In the genomic region with DNA sequence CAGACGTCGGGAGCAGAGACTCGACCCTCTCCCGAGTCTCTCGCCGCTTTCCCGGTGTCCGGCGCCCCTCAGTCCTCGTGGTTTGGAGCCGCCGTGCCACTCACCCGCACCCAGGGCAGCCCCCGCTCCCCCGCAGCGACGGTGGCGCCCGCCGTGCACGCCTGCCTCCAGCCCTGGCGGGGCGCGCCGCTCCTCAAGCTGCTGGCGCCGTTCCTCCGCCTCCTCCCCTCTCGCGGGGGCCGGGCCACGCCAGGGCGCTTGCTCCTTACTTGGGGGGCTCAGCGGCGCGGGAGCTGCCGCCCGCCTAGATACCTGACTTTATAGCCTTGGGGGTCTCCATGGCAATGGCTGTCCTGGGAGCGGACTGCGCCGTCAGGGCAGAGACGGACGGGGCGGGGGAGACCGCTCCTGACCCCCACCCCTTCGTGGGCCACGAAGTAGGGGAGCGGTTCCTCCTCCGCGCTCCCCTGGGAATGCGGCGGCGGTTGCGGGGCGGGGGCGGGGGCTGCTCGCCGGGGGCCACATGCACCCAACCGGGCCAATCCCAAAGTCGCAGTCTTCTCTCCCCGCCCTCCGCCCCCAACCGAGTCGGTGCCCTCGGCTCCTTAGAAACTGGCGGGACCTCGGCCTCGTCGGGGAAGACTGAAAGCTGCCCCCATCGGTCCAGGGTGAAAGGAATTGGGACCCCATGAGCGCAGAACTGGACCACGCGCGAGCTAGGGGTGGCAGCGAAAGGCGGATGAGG, we compare ENCODE assay signal across 8 cellular contexts. TPM values are rescaled to one million over a fixed set of nuclear protein-coding genes. Genes with fewer than 3 reads are reported as not detected.
DNase-seq lines count a peak whose midpoint lies in the region; ATAC-seq and TF ChIP-seq lines count a peak whose summit lies in the region.

A gene with protein sequence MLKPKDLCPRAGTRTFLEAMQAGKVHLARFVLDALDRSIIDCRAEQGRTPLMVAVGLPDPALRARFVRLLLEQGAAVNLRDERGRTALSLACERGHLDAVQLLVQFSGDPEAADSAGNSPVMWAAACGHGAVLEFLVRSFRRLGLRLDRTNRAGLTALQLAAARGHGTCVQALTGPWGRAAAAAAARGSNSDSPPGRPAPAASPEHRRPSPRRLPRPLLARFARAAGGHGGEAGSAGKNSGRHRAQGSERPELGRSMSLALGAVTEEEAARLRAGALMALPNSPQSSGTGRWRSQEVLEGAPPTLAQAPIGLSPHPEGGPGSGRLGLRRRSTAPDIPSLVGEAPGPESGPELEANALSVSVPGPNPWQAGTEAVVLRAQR (minus strand): TSS at position 195 of the 745 bp plus-strand sequence. CDS start 478 bp downstream, outside the sequence.

- H3K9me3 ChIP-seq in mucosa of descending colon: no peaks in the 10 kb centered on the region
- no peaks in the 10 kb centered on the region for H3K9me3 ChIP-seq in upper lobe of right lung

- H3K36me3 ChIP-seq in mucosa of descending colon (ENCODE audit: low read depth) (no peaks in the 10 kb centered on the region), upper lobe of right lung (no peaks in the 10 kb centered on the region)

- ATAC-seq in GM21529 (IDR thresholded peaks at IDR 0.05; ENCODE audit: unreplicated experiment) (peak; percentile 27), mucosa of descending colon (peak; percentile 41), upper lobe of right lung (peak; percentile 34)

- H3K27ac ChIP-seq in coronary artery: no peak within 1 kb of the TSS
- no peak within 1 kb of the TSS for H3K27ac ChIP-seq in upper lobe of right lung

- intact Hi-C loops in mucosa of descending colon (cut with DNase I, micrococcal nuclease): no loop called here
- intact Hi-C loops in upper lobe of right lung (cut with DNase I): no loop called here

- TF ChIP-seq CTCF in AG09309 (IDR thresholded peaks at IDR 0.05; ENCODE audit: control insufficient read depth, insufficient read depth, low read depth, low read length, missing control alignments): no peak
- no peak for TF ChIP-seq CTCF in coronary artery (IDR thresholded peaks at IDR 0.05)
- TF ChIP-seq CTCF in mucosa of descending colon (IDR thresholded peaks at IDR 0.05): no peak
- no peak for TF ChIP-seq CTCF in upper lobe of right lung (IDR thresholded peaks at IDR 0.05)

- peaks cover 30% of the 10 kb centered on the region for H3K4me1 ChIP-seq in mucosa of descending colon (ENCODE audit: low read depth)
- H3K4me1 ChIP-seq in upper lobe of right lung: peaks cover 36% of the 10 kb centered on the region

- peaks cover 53% of the 10 kb centered on the region for H3K27me3 ChIP-seq in upper lobe of right lung

- peak within 1 kb of the TSS; percentile 13 for H3K4me3 ChIP-seq in AG09309 (ENCODE audit: control insufficient read depth, low read depth, low read length)
- H3K4me3 ChIP-seq in coronary artery: peak within 1 kb of the TSS; percentile 70
- H3K4me3 ChIP-seq in mucosa of descending colon: no peak within 1 kb of the TSS
- peak within 1 kb of the TSS; percentile 46 for H3K4me3 ChIP-seq in upper lobe of right lung

- DNase-seq in AG09309 (ENCODE audit: low read depth) (no peak), T-helper 9 cell (peak; percentile 29), coronary artery (ENCODE audit: low spot score) (no peak), mucosa of descending colon (peak in 2 of 3 donors; percentile 50 to 58), upper lobe of right lung (no peak), cerebellar nuclear complex (lab: John Stamatoyannopoulos, UW) (no peak), NCI-H526 treated with DMSO at 0.1 percent for 48 hours (lab: John Stamatoyannopoulos, UW) (no peak)

RNA-seq across cellular contexts. Expression of the gene that starts here (rescaled TPM):
- under 1 TPM in 1 of 3 donors, not detected in 2; 0.25 TPM for total RNA-seq in mucosa of descending colon
- total RNA-seq in upper lobe of right lung: not detected

Comparison
In these comparisons a context has a peak if more than half of its experiments do, and no peak if none do; other contexts are left out.
1. Peak in DNase-seq and ATAC-seq in mucosa of descending colon; RNA of the gene not detected or under 1 TPM.
2. Peak in ATAC-seq and H3K4me3 ChIP-seq in upper lobe of right lung; RNA of the gene not detected or under 1 TPM.